ENCODE assay signal across 8 cellular contexts in genomic region chr1:20318521-20318920, GRCh38. TPM values are rescaled to one million over a fixed set of nuclear protein-coding genes. Genes with fewer than 3 reads are reported as not detected.
"Had no signal": no experiment of that assay in that cellular context is flagged by ENCODE, and none has a peak within 500 bp of the region (broad histone marks: within the 10 kb centered on the region; RNA-seq: fewer than 3 reads in every experiment).

No MANE protein-coding gene starts in this region.

- H3K27ac ChIP-seq: GM23248 had no signal

- H3K9ac ChIP-seq: GM23248 had no signal

- H3K36me3 ChIP-seq: HAP-1 had no signal

- H3K4me3 ChIP-seq: GM23248, GM23338, HAP-1 had no signal

- H3K9me3 ChIP-seq: HAP-1 had no signal

- H3K4me1 ChIP-seq: HAP-1 had no signal

- H3K4me2 ChIP-seq: GM23338 had no signal

- H2AFZ ChIP-seq: GM23248, GM23338 had no signal

- DNase-seq: GOT3, H7, H9, HCEC 1CT, HFFc6 had no signal

RNA-seq across cellular contexts. Expression of gene VWA5B1, which starts 27.8 kb away (rescaled TPM):
- polyA plus RNA-seq: GM23248 had no signal
